8 cellular contexts compared by ENCODE assay signal in the genomic region with DNA sequence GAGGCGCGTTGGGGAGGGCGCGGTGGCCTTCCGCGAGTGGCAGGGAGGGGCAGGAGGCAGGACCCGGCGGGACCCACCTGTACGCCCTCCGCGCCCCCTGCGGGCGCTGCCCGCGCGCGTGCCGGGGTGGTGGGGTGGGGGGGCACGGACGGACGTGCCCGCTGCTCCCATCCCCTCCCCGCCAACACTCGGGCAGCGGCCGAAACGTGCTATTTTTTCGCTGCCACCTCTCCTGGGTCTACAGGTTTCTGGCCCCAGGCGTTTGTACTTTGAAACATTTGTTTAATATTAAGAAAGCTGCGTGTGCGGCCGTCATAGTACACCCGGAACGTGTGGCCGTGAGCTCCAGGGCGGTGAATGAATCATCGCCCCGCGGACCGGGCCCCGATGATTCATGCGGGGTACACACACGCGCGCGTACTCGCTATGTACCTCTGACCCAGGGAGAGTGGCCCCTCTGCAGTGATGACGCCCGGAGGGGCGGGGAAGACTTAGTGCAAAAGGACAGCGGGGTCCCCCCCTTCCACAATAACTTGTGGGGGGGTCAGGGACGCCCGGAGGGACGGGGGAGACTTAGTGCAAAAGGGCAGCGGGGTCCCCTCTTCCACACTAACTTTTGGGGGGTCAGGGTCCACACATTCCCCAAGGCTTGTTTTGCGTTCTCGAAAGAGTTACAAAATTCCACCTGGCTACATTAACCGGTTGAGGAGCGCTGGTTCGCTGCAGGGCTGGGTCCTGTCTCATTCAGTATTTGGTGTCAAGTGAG. TPM values are rescaled to one million over a fixed set of nuclear protein-coding genes. Genes with fewer than 3 reads are reported as not detected.
A peak's percentile ranks its signal among the peaks of the same experiment; 100 is the strongest.
DNase-seq lines count a peak whose midpoint lies in the region; ATAC-seq and TF ChIP-seq lines count a peak whose summit lies in the region.

No MANE protein-coding gene starts in this region.

- H3K9me3 Mint-ChIP-seq in CD14-positive monocyte (peaks cover 0 to 9% (median 4%) of the 10 kb centered on the region in 7 donors), IgD-negative memory B cell (peaks cover 0 to 2% (median 0%) of the 10 kb centered on the region in 3 donors), chondrocyte (ENCODE audit: low read depth) (no peaks in the 10 kb centered on the region)
- peaks cover 10% of the 10 kb centered on the region for H3K9me3 Mint-ChIP-seq in activated CD4-positive, alpha-beta T cell treated with anti-CD3 and anti-CD28 coated beads for 36 hours (ENCODE audit: low read depth)

- POLR2A ChIA-PET in activated CD4-positive, alpha-beta T cell treated with anti-CD3 and anti-CD28 coated beads for 36 hours (lab: Charles Lee), result interaction anchor here (0.6 to 1.8 kb wide), 5 partner anchors 35 to 292 kb away, joined by 3 to 6 read pairs (median 5); partner anchors contain the start of gene RPP30

- H3K27me3 Mint-ChIP-seq in CD14-positive monocyte (ENCODE audit: low read depth in 3 of 3) (peaks cover 33 to 42% (median 37%) of the 10 kb centered on the region in 3 donors), IgD-negative memory B cell (no peaks in the 10 kb centered on the region), chondrocyte (ENCODE audit: low read depth) (no peaks in the 10 kb centered on the region)
- no peaks in the 10 kb centered on the region for H3K27me3 Mint-ChIP-seq in activated CD4-positive, alpha-beta T cell treated with anti-CD3 and anti-CD28 coated beads for 36 hours

- H3K4me1 Mint-ChIP-seq in CD14-positive monocyte (peaks cover 17% of the 10 kb centered on the region), IgD-negative memory B cell (peaks cover 31 to 51% (median 48%) of the 10 kb centered on the region in 3 donors), chondrocyte (ENCODE audit: low read depth) (peaks cover 18% of the 10 kb centered on the region)
- peaks cover 34% of the 10 kb centered on the region for H3K4me1 Mint-ChIP-seq in activated CD4-positive, alpha-beta T cell treated with anti-CD3 and anti-CD28 coated beads for 36 hours

- CTCF ChIA-PET in activated CD4-positive, alpha-beta T cell treated with anti-CD3 and anti-CD28 coated beads for 36 hours (lab: Charles Lee), result interaction anchor here (0.5 to 3.3 kb wide), 5 partner anchors 11 to 302 kb away, joined by 3 to 19 read pairs (median 3); no protein-coding TSS in a partner anchor

- H3K4me3 Mint-ChIP-seq in CD14-positive monocyte, result peak overlapping the region; percentile 87 to 89
- H3K4me3 Mint-ChIP-seq in IgD-negative memory B cell, result peak overlapping the region; percentile 89 to 96 (median 95)
- H3K4me3 Mint-ChIP-seq in activated CD4-positive, alpha-beta T cell treated with anti-CD3 and anti-CD28 coated beads for 36 hours, result peak overlapping the region; percentile 81
- peak overlapping the region; percentile 74 for H3K4me3 Mint-ChIP-seq in chondrocyte (ENCODE audit: unreplicated experiment)

- DNase-seq in CD14-positive monocyte (ENCODE audit: low spot score) (peak; percentile 91), chondrocyte (ENCODE audit: low spot score) (no peak), kidney tubule cell (ENCODE audit: low spot score) (peak; percentile 87), GOT3 (lab: John Stamatoyannopoulos, UW) (no peak)
- peak; percentile 86 for DNase-seq in activated CD4-positive, alpha-beta T cell treated with anti-CD3 and anti-CD28 coated beads for 36 hours
- peak; percentile 15 to 65 (median 46) for DNase-seq in stimulated activated CD4-positive, alpha-beta T cell treated with anti-CD3 and anti-CD28 coated beads, Interleukin-1b, Interleukin-23, amount 100 ng/mL, for 24 hours (ENCODE audit: low read depth in 4 of 4, low spot score in 1 of 4)

- H3K27ac Mint-ChIP-seq in CD14-positive monocyte (peak overlapping the region in 6 of 7 donors; percentile 79 to 92 (median 90)), IgD-negative memory B cell (peak overlapping the region; percentile 91 to 97 (median 92)), chondrocyte (ENCODE audit: unreplicated experiment) (peak overlapping the region; percentile 75)
- peak overlapping the region; percentile 91 for H3K27ac Mint-ChIP-seq in activated CD4-positive, alpha-beta T cell treated with anti-CD3 and anti-CD28 coated beads for 36 hours

- peaks cover 8 to 9% of the 10 kb centered on the region in 2 donors for H3K36me3 Mint-ChIP-seq in CD14-positive monocyte
- peaks cover 3% of the 10 kb centered on the region for H3K36me3 Mint-ChIP-seq in IgD-negative memory B cell
- peaks cover 9% of the 10 kb centered on the region for H3K36me3 Mint-ChIP-seq in activated CD4-positive, alpha-beta T cell treated with anti-CD3 and anti-CD28 coated beads for 36 hours (ENCODE audit: low read depth)
- H3K36me3 Mint-ChIP-seq in chondrocyte (ENCODE audit: low read depth), result no peaks in the 10 kb centered on the region

- ATAC-seq in GM21447 (IDR thresholded peaks at IDR 0.05; ENCODE audit: unreplicated experiment), result peak; percentile 28
- ATAC-seq in activated CD4-positive, alpha-beta T cell treated with anti-CD3 and anti-CD28 coated beads for 36 hours, result peak; percentile 73

- intact Hi-C loops in CD14-positive monocyte (cut with micrococcal nuclease), result loop anchor here (2.0 to 5.0 kb wide), 2 partner anchors 33 to 57 kb away; partner anchors contain the start of gene PCGF5 (in 2 of the 2)
- intact Hi-C loops in activated CD4-positive, alpha-beta T cell treated with anti-CD3 and anti-CD28 coated beads for 36 hours (cut with DNase I, micrococcal nuclease), result loop anchor here (1.0 to 10.0 kb wide), 11 partner anchors 37 to 1681 kb away; partner anchors contain the start of genes PCGF5 (in 2 of the 2), EXOC6 (in 1 of the 2), FGFBP3 (in 1 of the 2) and HECTD2 (in 1 of the 2)

- no peak for TF ChIP-seq CTCF in CD14-positive monocyte (IDR thresholded peaks at IDR 0.05)
- TF ChIP-seq CTCF in chondrocyte (IDR thresholded peaks at IDR 0.05), result peak; percentile 37

RNA-seq across cellular contexts. Expression of gene PCGF5, which starts 56.6 kb away (rescaled TPM):
- 10 to 100 TPM; 58.7 to 80.3 TPM for polyA plus RNA-seq in CD14-positive monocyte
- polyA plus RNA-seq in IgD-negative memory B cell, result 81.7 TPM
- 10 to 100 TPM; 36.5 to 44.3 TPM for total RNA-seq in activated CD4-positive, alpha-beta T cell treated with anti-CD3 and anti-CD28 coated beads for 36 hours
- 22.9 to 36.9 TPM (median 35.0 TPM) in 3 replicates for total RNA-seq in chondrocyte

Comparison
In these comparisons a context has a peak if more than half of its experiments do, and no peak if none do; other contexts are left out.
1. DNase-seq: peak in CD14-positive monocyte (single experiment), activated CD4-positive, alpha-beta T cell treated with anti-CD3 and anti-CD28 coated beads for 36 hours (single experiment), kidney tubule cell (single experiment) and stimulated activated CD4-positive, alpha-beta T cell treated with anti-CD3 and anti-CD28 coated beads, Interleukin-1b, Interleukin-23, amount 100 ng/mL, for 24 hours (4 of 4); none in chondrocyte (single experiment) and GOT3 (single experiment).
2. Peak in every context shown above with its lines, with median percentiles within 50 percentile points of each other: H3K27ac Mint-ChIP-seq and H3K4me3 Mint-ChIP-seq.